26 cellular contexts compared by ENCODE assay signal in genomic region chr9:72990397-72991182, GRCh38.
"Had no signal": no experiment of that assay in that cellular context is flagged by ENCODE, and none has a peak within 500 bp of the region (broad histone marks: within the 10 kb centered on the region; RNA-seq: fewer than 3 reads in every experiment).

No MANE protein-coding gene starts in this region.

- H3K27me3 ChIP-seq: esophagus squamous epithelium, heart right ventricle, ovary, tibial nerve, upper lobe of left lung had no signal

- H3K27ac ChIP-seq: esophagus squamous epithelium, heart right ventricle, ovary, psoas muscle, skin epidermis, thoracic aorta, tibial nerve, upper lobe of left lung had no signal

- H3K4me1 Mint-ChIP-seq: immature natural killer cell; naive thymus-derived CD8-positive, alpha-beta T cell; nephron progenitor cell; stimulated activated naive B cell treated with anti-CD40 and anti-IgM and Interleukin-4, amounts not matched to agents 10 μg/mL and 1 μg/mL and 100 μg/mL, for 72 hours had no signal

- H3K4me3 ChIP-seq: esophagus squamous epithelium, heart right ventricle, ovary, psoas muscle, skin epidermis, thoracic aorta, tibial nerve, upper lobe of left lung had no signal

- H3K36me3 Mint-ChIP-seq: immature natural killer cell; naive thymus-derived CD8-positive, alpha-beta T cell; stimulated activated naive B cell treated with anti-CD40 and anti-IgM and Interleukin-4, amounts not matched to agents 10 μg/mL and 1 μg/mL and 100 μg/mL, for 72 hours had no signal

- H3K9me3 ChIP-seq: esophagus squamous epithelium, heart right ventricle, ovary, psoas muscle, thoracic aorta, tibial nerve, upper lobe of left lung had no signal

- H3K27ac Mint-ChIP-seq: effector memory CD8-positive, alpha-beta T cell; immature natural killer cell; naive thymus-derived CD8-positive, alpha-beta T cell; nephron progenitor cell; stimulated activated naive B cell treated with anti-CD40 and anti-IgM and Interleukin-4, amounts not matched to agents 10 μg/mL and 1 μg/mL and 100 μg/mL, for 72 hours; stimulated activated naive CD8-positive, alpha-beta T cell treated with anti-CD3 and anti-CD28 coated beads, Interleukin-15, Interleukin-2, amounts not matched to agents 100 ng/mL and 50 ng/mL, for 24 hours had no signal

- H3K27me3 Mint-ChIP-seq: stimulated activated naive B cell treated with anti-CD40 and anti-IgM and Interleukin-4, amounts not matched to agents 10 μg/mL and 1 μg/mL and 100 μg/mL, for 72 hours had no signal

- FAIRE-seq: urothelium cell line had no signal

- H3K9me3 Mint-ChIP-seq: effector memory CD8-positive, alpha-beta T cell; immature natural killer cell; naive thymus-derived CD8-positive, alpha-beta T cell; nephron progenitor cell; stimulated activated naive B cell treated with anti-CD40 and anti-IgM and Interleukin-4, amounts not matched to agents 10 μg/mL and 1 μg/mL and 100 μg/mL, for 72 hours; stimulated activated naive CD8-positive, alpha-beta T cell treated with anti-CD3 and anti-CD28 coated beads, Interleukin-15, Interleukin-2, amounts not matched to agents 100 ng/mL and 50 ng/mL, for 24 hours had no signal

- H3K4me1 ChIP-seq: heart right ventricle, psoas muscle, tibial nerve, upper lobe of left lung had no signal

- DNase-seq: cortex of kidney; effector memory CD8-positive, alpha-beta T cell; erythroblast; esophagus squamous epithelium; foreskin melanocyte; glutamatergic neuron; heart right ventricle; hypothalamus; immature natural killer cell; islet precursor cell; naive thymus-derived CD8-positive, alpha-beta T cell; occipital lobe; ovary; posterior cingulate gyrus; psoas muscle; right cardiac atrium; stimulated activated CD4-positive, alpha-beta T cell treated with anti-CD3 and anti-CD28 coated beads, Interleukin-15, amount 100 ng/mL, for 24 hours; stimulated activated CD4-positive, alpha-beta T cell treated with anti-CD3 and anti-CD28 coated beads, Interleukin-2, amount 100 ng/mL, for 48 hours; stimulated activated naive B cell treated with anti-CD40 and anti-IgM and Interleukin-4, amounts not matched to agents 10 μg/mL and 1 μg/mL and 100 μg/mL, for 72 hours had no signal

- ATAC-seq: effector memory CD8-positive, alpha-beta T cell; heart right ventricle; naive thymus-derived CD8-positive, alpha-beta T cell; psoas muscle; right cardiac atrium; stimulated activated naive B cell treated with anti-CD40 and anti-IgM and Interleukin-4, amounts not matched to agents 10 μg/mL and 1 μg/mL and 100 μg/mL, for 72 hours had no signal

- H3K36me3 ChIP-seq: esophagus squamous epithelium, heart right ventricle, ovary, thoracic aorta, tibial nerve, upper lobe of left lung had no signal

- H3K4me3 Mint-ChIP-seq: effector memory CD8-positive, alpha-beta T cell; immature natural killer cell; naive thymus-derived CD8-positive, alpha-beta T cell; nephron progenitor cell; stimulated activated naive B cell treated with anti-CD40 and anti-IgM and Interleukin-4, amounts not matched to agents 10 μg/mL and 1 μg/mL and 100 μg/mL, for 72 hours; stimulated activated naive CD8-positive, alpha-beta T cell treated with anti-CD3 and anti-CD28 coated beads, Interleukin-15, Interleukin-2, amounts not matched to agents 100 ng/mL and 50 ng/mL, for 24 hours had no signal
